ENCODE assay signal across 15 cellular contexts in genomic region chr18:62105373-62105772, GRCh38.
DNase-seq lines count a peak whose midpoint lies in the region; ATAC-seq and TF ChIP-seq lines count a peak whose summit lies in the region.
"Had no signal": no experiment of that assay in that cellular context is flagged by ENCODE, and none has a peak within 500 bp of the region (broad histone marks: within the 10 kb centered on the region; RNA-seq: fewer than 3 reads in every experiment).

No MANE protein-coding gene starts in this region.

- peaks cover 2% of the 10 kb centered on the region for H3K36me3 Mint-ChIP-seq in chondrocyte (ENCODE audit: low read depth)
- peaks cover 9% of the 10 kb centered on the region for H3K36me3 Mint-ChIP-seq in type B pancreatic cell

- POLR2A ChIA-PET in AG04450 (lab: Yijun Ruan, JAX) = no interaction called here

- no peaks in the 10 kb centered on the region for H3K27me3 ChIP-seq in AG04450 (ENCODE audit: control insufficient read depth, insufficient read depth, low read length)
- H3K27me3 ChIP-seq: BE2C had no signal

- TF ChIP-seq CTCF in AG04450 (IDR thresholded peaks at IDR 0.05; ENCODE audit: low read depth, low read length) (no peak), chondrocyte (IDR thresholded peaks at IDR 0.05) (no peak), fibroblast of the aortic adventitia (IDR thresholded peaks at IDR 0.05; ENCODE audit: insufficient read depth, low read length) (no peak), type B pancreatic cell (conservative IDR thresholded peaks at IDR 0.05) (no peak)

- CTCF ChIA-PET in AG04450 (lab: Charles Lee) = no interaction called here

- no peak overlapping the region for H3K27ac ChIP-seq in AG04450 (ENCODE audit: low read depth, low read length)
- H3K27ac ChIP-seq: 22Rv1 had no signal

- ATAC-seq in SK-N-SH treated with all-trans-retinoic acid at 6 μM for 48 hours (peak; percentile 42; the same call in 1 of the 3 replicates), GM21360 (IDR thresholded peaks at IDR 0.05; ENCODE audit: unreplicated experiment) (no peak)
- ATAC-seq: GM12878, HepG2 had no signal

- H3K9me3 Mint-ChIP-seq in chondrocyte (ENCODE audit: low read depth) (no peaks in the 10 kb centered on the region), type B pancreatic cell (no peaks in the 10 kb centered on the region)
- H3K9me3 Mint-ChIP-seq: CD4-positive, alpha-beta T cell had no signal

- H3K4me3 Mint-ChIP-seq in chondrocyte (ENCODE audit: unreplicated experiment) = no peak overlapping the region
- H3K4me3 Mint-ChIP-seq in type B pancreatic cell = no peak overlapping the region
- H3K4me3 Mint-ChIP-seq: CD4-positive, alpha-beta T cell had no signal

- H3K27me3 Mint-ChIP-seq in chondrocyte (ENCODE audit: low read depth) (no peaks in the 10 kb centered on the region), type B pancreatic cell (no peaks in the 10 kb centered on the region)
- H3K27me3 Mint-ChIP-seq: CD4-positive, alpha-beta T cell had no signal

- H3K27ac Mint-ChIP-seq in chondrocyte (ENCODE audit: unreplicated experiment) = peak overlapping the region; percentile 49
- no peak overlapping the region for H3K27ac Mint-ChIP-seq in type B pancreatic cell
- H3K27ac Mint-ChIP-seq: CD4-positive, alpha-beta T cell had no signal

- H3K4me1 Mint-ChIP-seq in chondrocyte (ENCODE audit: low read depth) (peaks cover 64% of the 10 kb centered on the region), type B pancreatic cell (ENCODE audit: unreplicated experiment) (no peaks in the 10 kb centered on the region)

- H3K9me3 ChIP-seq in AG04450 (ENCODE audit: control insufficient read depth, insufficient read depth, low read length) = no peaks in the 10 kb centered on the region
- H3K9me3 ChIP-seq: BE2C had no signal

- H3K4me3 ChIP-seq in AG04450 (ENCODE audit: low read depth, low read length) = no peak overlapping the region
- no peak overlapping the region for H3K4me3 ChIP-seq in fibroblast of the aortic adventitia (ENCODE audit: low read depth, low read length)
- H3K4me3 ChIP-seq: GM12878 had no signal

- DNase-seq in AG04450 (ENCODE audit: low read depth, low spot score) = peak; percentile 7
- DNase-seq in chondrocyte (ENCODE audit: low spot score) = no peak
- DNase-seq in fibroblast of the aortic adventitia (ENCODE audit: low read depth) = peak; percentile 51
- DNase-seq in type B pancreatic cell (ENCODE audit: extremely low spot score, unreplicated experiment) = no peak
- DNase-seq in DMS114 treated with DMSO at 0.1 percent for 48 hours (lab: John Stamatoyannopoulos, UW; ENCODE audit: unreplicated experiment) = no peak
- no peak for DNase-seq in DMS153 treated with DMSO at 0.1 percent for 48 hours (lab: John Stamatoyannopoulos, UW; ENCODE audit: unreplicated experiment)
- DNase-seq: BE2C; CD4-positive, alpha-beta T cell; NCI-H1092 treated with DMSO at 0.1 percent for 48 hours; NCI-H524 had no signal

TF ChIP-seq in SK-N-SH treated with all-trans-retinoic acid at 6 μM for 48 hours, 23 proteins besides CTCF, POLR2A, EP300 and RAD21:
- TF ChIP-seq ZNF8 (CRISPR knock-in tag; IDR thresholded peaks at IDR 0.05) (no peak), TCF4 (CRISPR knock-in tag; IDR thresholded peaks at IDR 0.05; ENCODE audit: borderline replicate concordance) (no peak), GLIS3 (CRISPR knock-in tag; IDR thresholded peaks at IDR 0.05) (no peak), CSDC2 (CRISPR knock-in tag; IDR thresholded peaks at IDR 0.05) (no peak), CREB5 (CRISPR knock-in tag; IDR thresholded peaks at IDR 0.05; ENCODE audit: low read depth) (no peak), ZNF70 (CRISPR knock-in tag; IDR thresholded peaks at IDR 0.05) (no peak), ISL1 (CRISPR knock-in tag; IDR thresholded peaks at IDR 0.05) (peak; percentile 31; the same call in 1 of the 2 replicates)
- TF ChIP-seq, protein P1, sequence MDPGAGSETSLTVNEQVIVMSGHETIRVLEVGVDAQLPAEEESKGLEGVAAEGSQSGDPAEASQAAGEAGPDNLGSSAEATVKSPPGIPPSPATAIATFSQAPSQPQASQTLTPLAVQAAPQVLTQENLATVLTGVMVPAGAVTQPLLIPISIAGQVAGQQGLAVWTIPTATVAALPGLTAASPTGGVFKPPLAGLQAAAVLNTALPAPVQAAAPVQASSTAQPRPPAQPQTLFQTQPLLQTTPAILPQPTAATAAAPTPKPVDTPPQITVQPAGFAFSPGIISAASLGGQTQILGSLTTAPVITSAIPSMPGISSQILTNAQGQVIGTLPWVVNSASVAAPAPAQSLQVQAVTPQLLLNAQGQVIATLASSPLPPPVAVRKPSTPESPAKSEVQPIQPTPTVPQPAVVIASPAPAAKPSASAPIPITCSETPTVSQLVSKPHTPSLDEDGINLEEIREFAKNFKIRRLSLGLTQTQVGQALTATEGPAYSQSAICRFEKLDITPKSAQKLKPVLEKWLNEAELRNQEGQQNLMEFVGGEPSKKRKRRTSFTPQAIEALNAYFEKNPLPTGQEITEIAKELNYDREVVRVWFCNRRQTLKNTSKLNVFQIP (CRISPR knock-in tag; IDR thresholded peaks at IDR 0.05; ENCODE audit: borderline replicate concordance, low read depth) = no peak
- TF ChIP-seq, protein P2, sequence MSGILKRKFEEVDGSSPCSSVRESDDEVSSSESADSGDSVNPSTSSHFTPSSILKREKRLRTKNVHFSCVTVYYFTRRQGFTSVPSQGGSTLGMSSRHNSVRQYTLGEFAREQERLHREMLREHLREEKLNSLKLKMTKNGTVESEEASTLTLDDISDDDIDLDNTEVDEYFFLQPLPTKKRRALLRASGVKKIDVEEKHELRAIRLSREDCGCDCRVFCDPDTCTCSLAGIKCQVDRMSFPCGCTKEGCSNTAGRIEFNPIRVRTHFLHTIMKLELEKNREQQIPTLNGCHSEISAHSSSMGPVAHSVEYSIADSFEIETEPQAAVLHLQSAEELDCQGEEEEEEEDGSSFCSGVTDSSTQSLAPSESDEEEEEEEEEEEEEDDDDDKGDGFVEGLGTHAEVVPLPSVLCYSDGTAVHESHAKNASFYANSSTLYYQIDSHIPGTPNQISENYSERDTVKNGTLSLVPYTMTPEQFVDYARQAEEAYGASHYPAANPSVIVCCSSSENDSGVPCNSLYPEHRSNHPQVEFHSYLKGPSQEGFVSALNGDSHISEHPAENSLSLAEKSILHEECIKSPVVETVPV (CRISPR knock-in tag; IDR thresholded peaks at IDR 0.05) = no peak

Comparison
In these comparisons a context has a peak if more than half of its experiments do, and no peak if none do; other contexts are left out.
1. DNase-seq: peak in AG04450 (single experiment) and fibroblast of the aortic adventitia (single experiment); none in chondrocyte (single experiment), type B pancreatic cell (single experiment), DMS114 treated with DMSO at 0.1 percent for 48 hours (single experiment) and DMS153 treated with DMSO at 0.1 percent for 48 hours (single experiment).